Comparison of ENCODE assay signal across 8 cellular contexts in the genomic region with DNA sequence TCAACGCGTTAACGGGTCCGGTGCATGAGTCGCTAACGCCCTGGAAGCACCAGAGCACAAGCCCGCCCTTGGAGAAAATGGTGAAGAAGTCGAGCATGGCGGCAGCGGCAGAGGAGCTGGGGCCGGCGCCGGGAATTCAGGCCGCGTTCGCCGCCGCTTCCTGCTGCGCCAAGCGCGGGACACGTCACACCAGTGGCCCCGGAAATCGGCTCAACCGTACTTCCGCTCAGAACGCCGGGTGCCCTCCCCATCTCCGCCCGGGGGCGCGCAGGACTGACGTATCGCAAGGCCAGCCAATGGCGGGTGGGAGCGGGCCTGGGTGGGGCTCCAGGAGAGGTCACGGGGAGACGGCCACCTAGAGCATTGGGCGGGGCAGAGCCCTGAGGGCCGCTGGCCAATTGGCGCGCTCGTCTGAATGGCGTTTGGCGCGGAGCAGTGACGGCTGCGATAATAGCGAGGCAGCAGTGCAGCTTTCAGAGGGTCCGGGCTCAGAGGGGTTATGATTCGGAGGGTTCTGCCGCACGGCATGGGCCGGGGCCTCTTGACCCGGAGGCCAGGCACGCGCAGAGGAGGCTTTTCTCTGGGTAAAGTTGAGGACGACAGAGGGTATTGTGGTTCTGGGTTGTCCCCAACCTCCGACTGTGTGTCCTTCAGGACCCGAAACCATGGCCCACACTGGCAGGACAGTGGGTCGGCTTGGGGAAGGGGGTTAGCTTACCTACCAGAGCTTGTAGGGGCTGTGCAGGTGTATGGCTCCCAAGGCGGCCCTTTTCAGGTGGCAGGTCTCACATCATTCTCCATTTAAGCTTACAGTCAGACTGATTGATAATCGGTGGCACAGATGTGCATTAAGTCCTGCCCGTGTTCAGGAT. TPM values are rescaled to one million over a fixed set of nuclear protein-coding genes. Genes with fewer than 3 reads are reported as not detected.
DNase-seq lines count a peak whose midpoint lies in the region; ATAC-seq and TF ChIP-seq lines count a peak whose summit lies in the region.

A gene (plus strand): TSS at position 447 of the 872 bp plus-strand sequence. CDS start 53 bp downstream, at position 500.
A gene with protein sequence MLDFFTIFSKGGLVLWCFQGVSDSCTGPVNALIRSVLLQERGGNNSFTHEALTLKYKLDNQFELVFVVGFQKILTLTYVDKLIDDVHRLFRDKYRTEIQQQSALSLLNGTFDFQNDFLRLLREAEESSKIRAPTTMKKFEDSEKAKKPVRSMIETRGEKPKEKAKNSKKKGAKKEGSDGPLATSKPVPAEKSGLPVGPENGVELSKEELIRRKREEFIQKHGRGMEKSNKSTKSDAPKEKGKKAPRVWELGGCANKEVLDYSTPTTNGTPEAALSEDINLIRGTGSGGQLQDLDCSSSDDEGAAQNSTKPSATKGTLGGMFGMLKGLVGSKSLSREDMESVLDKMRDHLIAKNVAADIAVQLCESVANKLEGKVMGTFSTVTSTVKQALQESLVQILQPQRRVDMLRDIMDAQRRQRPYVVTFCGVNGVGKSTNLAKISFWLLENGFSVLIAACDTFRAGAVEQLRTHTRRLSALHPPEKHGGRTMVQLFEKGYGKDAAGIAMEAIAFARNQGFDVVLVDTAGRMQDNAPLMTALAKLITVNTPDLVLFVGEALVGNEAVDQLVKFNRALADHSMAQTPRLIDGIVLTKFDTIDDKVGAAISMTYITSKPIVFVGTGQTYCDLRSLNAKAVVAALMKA (minus strand): TSS at position 188 of the 872 bp plus-strand sequence. CDS start 91 bp downstream, at position 97.

- H3K27me3 ChIP-seq in ascending aorta = no peaks in the 10 kb centered on the region
- H3K27me3 ChIP-seq in right atrium auricular region = no peaks in the 10 kb centered on the region
- no peaks in the 10 kb centered on the region for H3K27me3 ChIP-seq in uterus

- H3K36me3 ChIP-seq in ascending aorta (peaks cover 37 to 42% of the 10 kb centered on the region in 2 donors), right atrium auricular region (peaks cover 48% of the 10 kb centered on the region), uterus (no peaks in the 10 kb centered on the region)

- H3K27ac ChIP-seq in ascending aorta (peak within 1 kb of the TSS; percentile 90 to 91), right atrium auricular region (peak within 1 kb of the TSS; percentile 85 to 92), uterus (peak within 1 kb of the TSS; percentile 75 to 91)

- DNase-seq in NCI-H1930 (lab: John Stamatoyannopoulos, UW) = peak; percentile 97 to 98
- peak; percentile 100 for DNase-seq in T-helper 2 cell treated with Interferon-gamma antibody and Interleukin-4, amounts not matched to agents 5 μg/mL and 100 μg/mL, for 36 hours (ENCODE audit: low spot score)
- DNase-seq in ascending aorta (ENCODE audit: low spot score in 2 of 2) = peak; percentile 97 to 100
- peak; percentile 100 for DNase-seq in right atrium auricular region (ENCODE audit: low spot score)
- DNase-seq in pulmonary artery endothelial cell (ENCODE audit: low read depth, low spot score) = peak; percentile 94
- peak; percentile 99 for DNase-seq in uterus

- TF ChIP-seq CTCF in ascending aorta (IDR thresholded peaks at IDR 0.05) = no peak
- no peak for TF ChIP-seq CTCF in right atrium auricular region (IDR thresholded peaks at IDR 0.05)
- TF ChIP-seq CTCF in uterus (IDR thresholded peaks at IDR 0.05) = peak in 1 of 4 experiments; percentile 16

- no peaks in the 10 kb centered on the region for H3K27me3 Mint-ChIP-seq in T-helper 2 cell treated with Interferon-gamma antibody and Interleukin-4, amounts not matched to agents 5 μg/mL and 100 μg/mL, for 36 hours (ENCODE audit: low read depth)

- H3K36me3 Mint-ChIP-seq in T-helper 2 cell treated with Interferon-gamma antibody and Interleukin-4, amounts not matched to agents 5 μg/mL and 100 μg/mL, for 36 hours (ENCODE audit: low read depth) = peaks cover 51% of the 10 kb centered on the region

- intact Hi-C loops in ascending aorta (cut with DNase I) (loop anchor here (1.0 to 10.0 kb wide), 10 partner anchors 14 to 1157 kb away; a partner anchor contains a TSS), uterus (cut with DNase I; ENCODE audit: low total_unique reads) (no loop called here)

- H3K9me3 ChIP-seq in ascending aorta (no peaks in the 10 kb centered on the region), right atrium auricular region (no peaks in the 10 kb centered on the region), uterus (no peaks in the 10 kb centered on the region)

- no peaks in the 10 kb centered on the region for H3K9me3 Mint-ChIP-seq in T-helper 2 cell treated with Interferon-gamma antibody and Interleukin-4, amounts not matched to agents 5 μg/mL and 100 μg/mL, for 36 hours

- peak within 1 kb of the TSS; percentile 98 for H3K4me3 Mint-ChIP-seq in T-helper 2 cell treated with Interferon-gamma antibody and Interleukin-4, amounts not matched to agents 5 μg/mL and 100 μg/mL, for 36 hours

- H3K4me3 ChIP-seq in ascending aorta (peak within 1 kb of the TSS; percentile 81 to 93), right atrium auricular region (peak within 1 kb of the TSS; percentile 82 to 91), uterus (peak within 1 kb of the TSS; percentile 68 to 82)

- peak within 1 kb of the TSS; percentile 98 for H3K27ac Mint-ChIP-seq in T-helper 2 cell treated with Interferon-gamma antibody and Interleukin-4, amounts not matched to agents 5 μg/mL and 100 μg/mL, for 36 hours

- ATAC-seq in GM18502 (IDR thresholded peaks at IDR 0.05; ENCODE audit: poor library complexity, unreplicated experiment) = peak; percentile 99
- peak; percentile 99 for ATAC-seq in HG02970 (IDR thresholded peaks at IDR 0.05; ENCODE audit: low FRiP score, unreplicated experiment)

- H3K4me1 ChIP-seq in ascending aorta (peaks cover 0 to 13% of the 10 kb centered on the region in 2 donors), right atrium auricular region (peaks cover 0 to 15% of the 10 kb centered on the region in 2 donors), uterus (peaks cover 0 to 6% of the 10 kb centered on the region in 2 donors)

- peaks cover 20% of the 10 kb centered on the region for H3K4me1 Mint-ChIP-seq in T-helper 2 cell treated with Interferon-gamma antibody and Interleukin-4, amounts not matched to agents 5 μg/mL and 100 μg/mL, for 36 hours (ENCODE audit: low read depth)

- TF ChIP-seq POLR2A in uterus (IDR thresholded peaks at IDR 0.05) = peak; percentile 32 to 83

RNA-seq across cellular contexts. Expression of the first gene that starts in this region (rescaled TPM):
- 1.8 TPM for total RNA-seq in ascending aorta
- total RNA-seq in right atrium auricular region = 10 to 100 TPM; 19.1 to 26.6 TPM
- total RNA-seq in pulmonary artery endothelial cell = 12.5 and 15.5 TPM in 2 replicates
- 10 to 100 TPM in 2 of 4 donors, 1 to 10 TPM in 1, under 1 TPM in 1; 0.29 to 29.1 (median 9.4) TPM for total RNA-seq in uterus

RNA-seq across cellular contexts. Expression of the second gene that starts in this region (rescaled TPM):
- total RNA-seq in ascending aorta (49.7 TPM), right atrium auricular region (10 to 100 TPM; 70.3 to 91.9 TPM), pulmonary artery endothelial cell (47.7 and 63.7 TPM in 2 replicates), uterus (100 to 1,000 TPM in 1 of 4 donors, 10 to 100 TPM in 3; 34.6 to 129 (median 67.2) TPM)

Comparison
In these comparisons a context has a peak if more than half of its experiments do, and no peak if none do; other contexts are left out.
1. Peak in every context shown above with its lines: DNase-seq, ATAC-seq, H3K4me3 ChIP-seq and H3K27ac ChIP-seq.